In the genomic region with DNA sequence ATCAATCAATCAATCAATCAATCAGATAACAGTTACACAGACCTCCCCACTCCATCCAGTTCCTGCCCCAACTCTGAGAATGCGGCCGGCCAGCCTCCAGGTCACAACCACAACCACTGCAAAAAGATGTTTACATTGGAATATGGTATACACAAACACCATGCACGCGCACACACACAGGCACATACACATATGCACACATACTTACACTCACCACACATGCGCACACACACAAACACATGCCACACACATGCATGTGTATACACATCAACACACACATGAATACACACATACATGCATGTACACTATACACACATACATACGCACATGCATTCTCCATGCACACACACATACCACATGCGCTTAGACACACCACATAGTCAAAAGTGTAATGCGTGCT, we compare ENCODE assay signal across 23 cellular contexts.
"Had no signal": no experiment of that assay in that cellular context is flagged by ENCODE, and none has a peak within 500 bp of the region (broad histone marks: within the 10 kb centered on the region; RNA-seq: fewer than 3 reads in every experiment).

No MANE protein-coding gene starts in this region.

- H3K4me3 ChIP-seq: lower lobe of right lung, prostate gland, right atrium auricular region, sigmoid colon, testis, tibial artery, uterus had no signal

- H3K36me3 Mint-ChIP-seq: natural killer cell treated with Interleukin-12 subunit alpha and Interleukin-12 subunit beta and Interleukin-15 and Interleukin-18, amount 100 ng/mL, for 72 hours; stimulated activated memory B cell treated with anti-CD40 and anti-IgM and Interleukin-4, amounts not matched to agents 10 μg/mL and 1 μg/mL and 100 μg/mL, for 72 hours; type B pancreatic cell had no signal

- H3K27me3 Mint-ChIP-seq: type B pancreatic cell had no signal

- ATAC-seq: esophagus mucosa; left ventricle myocardium superior; lower lobe of right lung; stimulated activated memory B cell treated with anti-CD40 and anti-IgM and Interleukin-4, amounts not matched to agents 10 μg/mL and 1 μg/mL and 100 μg/mL, for 72 hours; stimulated activated naive CD8-positive, alpha-beta T cell treated with anti-CD3 and anti-CD28 coated beads, Interleukin-15, Interleukin-2, amounts not matched to agents 100 U/mL and 50 U/mL, for 24 hours had no signal

- H3K4me1 Mint-ChIP-seq: stimulated activated memory B cell treated with anti-CD40 and anti-IgM and Interleukin-4, amounts not matched to agents 10 μg/mL and 1 μg/mL and 100 μg/mL, for 72 hours had no signal

- H3K4me3 Mint-ChIP-seq: dendritic cell treated with granulocyte-macrophage colony-stimulating factor and Interleukin-4, amounts not matched to agents 40 ng/mL and 50 ng/mL, for 4 days; endodermal cell; natural killer cell treated with Interleukin-12 subunit alpha and Interleukin-12 subunit beta and Interleukin-15 and Interleukin-18, amount 100 ng/mL, for 72 hours; neural crest cell; stimulated activated memory B cell treated with anti-CD40 and anti-IgM and Interleukin-4, amounts not matched to agents 10 μg/mL and 1 μg/mL and 100 μg/mL, for 72 hours; type B pancreatic cell had no signal

- FAIRE-seq: colon, keratinocyte had no signal

- H3K27ac Mint-ChIP-seq: dendritic cell treated with granulocyte-macrophage colony-stimulating factor and Interleukin-4, amounts not matched to agents 40 ng/mL and 50 ng/mL, for 4 days; endodermal cell; natural killer cell treated with Interleukin-12 subunit alpha and Interleukin-12 subunit beta and Interleukin-15 and Interleukin-18, amount 100 ng/mL, for 72 hours; stimulated activated memory B cell treated with anti-CD40 and anti-IgM and Interleukin-4, amounts not matched to agents 10 μg/mL and 1 μg/mL and 100 μg/mL, for 72 hours; type B pancreatic cell had no signal

- H3K27ac ChIP-seq: epithelial cell of prostate, lower lobe of right lung, prostate gland, right atrium auricular region, sigmoid colon, testis, tibial artery, uterus had no signal

- H3K9me3 Mint-ChIP-seq: dendritic cell treated with granulocyte-macrophage colony-stimulating factor and Interleukin-4, amounts not matched to agents 40 ng/mL and 50 ng/mL, for 4 days; endodermal cell; natural killer cell treated with Interleukin-12 subunit alpha and Interleukin-12 subunit beta and Interleukin-15 and Interleukin-18, amount 100 ng/mL, for 72 hours; stimulated activated memory B cell treated with anti-CD40 and anti-IgM and Interleukin-4, amounts not matched to agents 10 μg/mL and 1 μg/mL and 100 μg/mL, for 72 hours; type B pancreatic cell had no signal

- DNase-seq: effector CD8-positive, alpha-beta T cell; endodermal cell; foreskin melanocyte; left ventricle myocardium superior; lower lobe of right lung; sigmoid colon; stimulated activated CD4-positive, alpha-beta T cell treated with anti-CD3 and anti-CD28 coated beads, Interleukin-4, amount 100 ng/mL, for 4 hours; stimulated activated naive CD8-positive, alpha-beta T cell treated with anti-CD3 and anti-CD28 coated beads, Interleukin-15, Interleukin-2, amounts not matched to agents 100 U/mL and 50 U/mL, for 24 hours; substantia nigra; testis; tibial artery; uterus had no signal
